Comparison of ENCODE assay signal across 33 cellular contexts in the genomic region with DNA sequence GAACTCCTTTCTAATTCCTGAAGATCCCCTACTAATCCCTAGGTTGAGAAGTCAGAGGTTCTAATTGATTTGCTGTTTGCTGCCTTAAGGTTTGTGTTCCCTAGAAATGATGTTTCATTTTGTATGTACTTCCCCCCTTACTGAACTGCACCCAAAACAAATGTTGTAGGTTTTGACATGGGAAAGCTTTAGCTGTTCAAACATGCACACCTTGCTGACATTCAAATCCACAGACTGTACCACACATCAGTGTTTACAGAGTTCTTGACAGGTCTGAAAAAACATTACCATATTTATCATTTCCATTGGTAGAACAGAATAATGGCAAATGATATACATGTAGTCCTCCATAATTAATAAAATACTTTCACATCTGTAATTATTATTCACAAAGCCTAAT. TPM values are rescaled to one million over a fixed set of nuclear protein-coding genes. Genes with fewer than 3 reads are reported as not detected.
"Had no signal": no experiment of that assay in that cellular context is flagged by ENCODE, and none has a peak within 500 bp of the region (broad histone marks: within the 10 kb centered on the region; RNA-seq: fewer than 3 reads in every experiment).

No MANE protein-coding gene starts in this region.

- H3K4me1 Mint-ChIP-seq: immature natural killer cell; naive B cell; natural killer cell; nephron progenitor cell; stimulated activated effector memory CD8-positive, alpha-beta T cell treated with anti-CD3 and anti-CD28 coated beads, Interleukin-12 subunit alpha, Interleukin-12 subunit beta, amount 100 ng/mL, for 72 hours had no signal

- H3K36me3 ChIP-seq: left lung, lower lobe of right lung, neural progenitor cell, neutrophil, prostate gland, suprapubic skin, thoracic aorta, tibial artery had no signal

- H3K27me3 ChIP-seq: left lung, neural progenitor cell, neutrophil, suprapubic skin, tibial artery had no signal

- H3K36me3 Mint-ChIP-seq: immature natural killer cell; mesothelial cell of epicardium; naive B cell; natural killer cell; stimulated activated effector memory CD8-positive, alpha-beta T cell treated with anti-CD3 and anti-CD28 coated beads, Interleukin-12 subunit alpha, Interleukin-12 subunit beta, amount 100 ng/mL, for 72 hours had no signal

- DNase-seq: hypothalamus; immature natural killer cell; kidney; left colon; left lung; lower lobe of right lung; mesenchymal stem cell; naive B cell; natural killer cell; nephron progenitor cell; occipital lobe; retina; right cardiac atrium; stimulated activated CD4-positive, alpha-beta T cell treated with anti-CD3 and anti-CD28 coated beads, Interleukin-12 subunit alpha, Interleukin-12 subunit beta, amount 100 ng/mL, for 4 hours; stimulated activated CD4-positive, alpha-beta T cell treated with anti-CD3 and anti-CD28 coated beads, Interleukin-15, amount 100 ng/mL, for 24 hours; stimulated activated CD4-positive, alpha-beta T cell treated with anti-CD3 and anti-CD28 coated beads, Interleukin-4, amount 100 ng/mL, for 24 hours; stimulated activated naive CD4-positive, alpha-beta T cell; tibial artery; trophoblast cell had no signal

- H3K27ac Mint-ChIP-seq: immature natural killer cell; mesothelial cell of epicardium; natural killer cell; nephron progenitor cell; neural progenitor cell; stimulated activated effector memory CD8-positive, alpha-beta T cell treated with anti-CD3 and anti-CD28 coated beads, Interleukin-12 subunit alpha, Interleukin-12 subunit beta, amount 100 ng/mL, for 72 hours; stimulated activated naive CD8-positive, alpha-beta T cell treated with anti-CD3 and anti-CD28 coated beads, Interleukin-15, Interleukin-2, amounts not matched to agents 100 ng/mL and 50 ng/mL, for 24 hours had no signal

- H3K27me3 Mint-ChIP-seq: naive B cell; stimulated activated naive CD8-positive, alpha-beta T cell treated with anti-CD3 and anti-CD28 coated beads, Interleukin-15, Interleukin-2, amounts not matched to agents 100 ng/mL and 50 ng/mL, for 24 hours had no signal

- H3K9ac ChIP-seq: neural progenitor cell had no signal

- H3K27ac ChIP-seq: left lung, lower lobe of right lung, neural progenitor cell, neutrophil, prostate gland, skin epidermis, suprapubic skin, thoracic aorta, tibial artery had no signal

- FAIRE-seq: islet of Langerhans, kidney had no signal

- H3K4me3 Mint-ChIP-seq: immature natural killer cell; mesothelial cell of epicardium; naive B cell; natural killer cell; nephron progenitor cell; neural progenitor cell; stimulated activated effector memory CD8-positive, alpha-beta T cell treated with anti-CD3 and anti-CD28 coated beads, Interleukin-12 subunit alpha, Interleukin-12 subunit beta, amount 100 ng/mL, for 72 hours; stimulated activated naive CD8-positive, alpha-beta T cell treated with anti-CD3 and anti-CD28 coated beads, Interleukin-15, Interleukin-2, amounts not matched to agents 100 ng/mL and 50 ng/mL, for 24 hours had no signal

- H3K9me3 ChIP-seq: lower lobe of right lung, neutrophil, prostate gland, suprapubic skin, thoracic aorta, tibial artery had no signal

- H3K9me3 Mint-ChIP-seq: immature natural killer cell; natural killer cell; stimulated activated effector memory CD8-positive, alpha-beta T cell treated with anti-CD3 and anti-CD28 coated beads, Interleukin-12 subunit alpha, Interleukin-12 subunit beta, amount 100 ng/mL, for 72 hours; stimulated activated naive CD8-positive, alpha-beta T cell treated with anti-CD3 and anti-CD28 coated beads, Interleukin-15, Interleukin-2, amounts not matched to agents 100 ng/mL and 50 ng/mL, for 24 hours had no signal

- ATAC-seq: left colon, left lung, lower lobe of right lung, natural killer cell, right cardiac atrium, sciatic nerve had no signal

- H3K4me2 ChIP-seq: neural progenitor cell had no signal

- H2AFZ ChIP-seq: neural progenitor cell had no signal

- H3K4me1 ChIP-seq: left lung, lower lobe of right lung, prostate gland, suprapubic skin, tibial artery had no signal

- H3K4me3 ChIP-seq: left lung, lower lobe of right lung, neural progenitor cell, prostate gland, skin epidermis, suprapubic skin, thoracic aorta, tibial artery had no signal

RNA-seq across cellular contexts. Expression of gene EGF, which starts 18.2 kb away (rescaled TPM):
- total RNA-seq: osteocyte, subcutaneous adipose tissue, thoracic aorta had no signal
- polyA plus RNA-seq: liver had no signal
